In genomic region chr14:100424504-100425453, GRCh38 we compare ENCODE assay signal across 11 cellular contexts. TPM values are rescaled to one million over a fixed set of nuclear protein-coding genes. Genes with fewer than 3 reads are reported as not detected.
DNase-seq lines count a peak whose midpoint lies in the region; ATAC-seq lines count a peak whose summit lies in the region.
"Had no signal": no experiment of that assay in that cellular context is flagged by ENCODE, and none has a peak within 500 bp of the region (broad histone marks: within the 10 kb centered on the region; RNA-seq: fewer than 3 reads in every experiment).

No MANE protein-coding gene starts in this region.

- peak; percentile 34 for DNase-seq in activated CD4-positive, alpha-beta T cell treated with anti-CD3 and anti-CD28 coated beads for 36 hours
- no peak for DNase-seq in activated CD4-positive, alpha-beta T cell treated with anti-CD3 and anti-CD28 coated beads, Interleukin-2, amount 50 U/mL, for 1 hour
- DNase-seq in HT-29 (ENCODE audit: low spot score): peak; percentile 36
- DNase-seq in activated T-helper 1 cell treated with anti-CD3 and anti-CD28 coated beads, Interleukin-12 subunit alpha, Interleukin-12 subunit beta, Interleukin-2, Interleukin-4 antibody, amounts not matched to agents 30 ng/mL and 10 ng/mL and 1 ng/mL, durations not matched to agents 14 hours and 24 hours and 36 hours (ENCODE audit: low spot score): no peak
- DNase-seq in natural killer cell treated with Interleukin-12 subunit alpha and Interleukin-12 subunit beta and Interleukin-15 and Interleukin-18, amount 100 ng/mL, for 72 hours (ENCODE audit: low spot score): no peak
- DNase-seq in HuH-7.5 (ENCODE audit: low spot score): no peak
- DNase-seq in NK-92 (lab: John Stamatoyannopoulos, UW; ENCODE audit: unreplicated experiment): no peak
- DNase-seq: amniotic stem cell, NCI-H1092 treated with DMSO at 0.1 percent for 48 hours, NCI-H524 had no signal

- H3K27me3 Mint-ChIP-seq in activated CD4-positive, alpha-beta T cell treated with anti-CD3 and anti-CD28 coated beads for 36 hours: no peaks in the 10 kb centered on the region
- no peaks in the 10 kb centered on the region for H3K27me3 Mint-ChIP-seq in activated T-helper 1 cell treated with anti-CD3 and anti-CD28 coated beads, Interleukin-12 subunit alpha, Interleukin-12 subunit beta, Interleukin-2, Interleukin-4 antibody, amounts not matched to agents 30 ng/mL and 10 ng/mL and 1 ng/mL, durations not matched to agents 14 hours and 24 hours and 36 hours (ENCODE audit: insufficient read depth)
- no peaks in the 10 kb centered on the region for H3K27me3 Mint-ChIP-seq in natural killer cell treated with Interleukin-12 subunit alpha and Interleukin-12 subunit beta and Interleukin-15 and Interleukin-18, amount 100 ng/mL, for 72 hours

- intact Hi-C loops in activated CD4-positive, alpha-beta T cell treated with anti-CD3 and anti-CD28 coated beads for 36 hours (cut with DNase I, micrococcal nuclease): no loop called here
- intact Hi-C loops in activated T-helper 1 cell treated with anti-CD3 and anti-CD28 coated beads, Interleukin-12 subunit alpha, Interleukin-12 subunit beta, Interleukin-2, Interleukin-4 antibody, amounts not matched to agents 30 ng/mL and 10 ng/mL and 1 ng/mL, durations not matched to agents 14 hours and 24 hours and 36 hours (cut with micrococcal nuclease): no loop called here

- POLR2A ChIA-PET in activated CD4-positive, alpha-beta T cell treated with anti-CD3 and anti-CD28 coated beads for 36 hours (lab: Charles Lee): interaction anchor here (0.7 kb wide), 1 partner anchor 93 kb away, joined by 3 read pairs; no protein-coding TSS in a partner anchor

- H3K4me1 Mint-ChIP-seq in activated CD4-positive, alpha-beta T cell treated with anti-CD3 and anti-CD28 coated beads for 36 hours: peaks cover 11% of the 10 kb centered on the region
- peaks cover 5% of the 10 kb centered on the region for H3K4me1 Mint-ChIP-seq in activated T-helper 1 cell treated with anti-CD3 and anti-CD28 coated beads, Interleukin-12 subunit alpha, Interleukin-12 subunit beta, Interleukin-2, Interleukin-4 antibody, amounts not matched to agents 30 ng/mL and 10 ng/mL and 1 ng/mL, durations not matched to agents 14 hours and 24 hours and 36 hours (ENCODE audit: low read depth)
- H3K4me1 Mint-ChIP-seq in natural killer cell treated with Interleukin-12 subunit alpha and Interleukin-12 subunit beta and Interleukin-15 and Interleukin-18, amount 100 ng/mL, for 72 hours (ENCODE audit: low read depth in 2 of 2): peaks cover 10 to 19% of the 10 kb centered on the region in 2 donors

- H3K9me3 Mint-ChIP-seq in activated CD4-positive, alpha-beta T cell treated with anti-CD3 and anti-CD28 coated beads for 36 hours (ENCODE audit: low read depth): no peaks in the 10 kb centered on the region
- H3K9me3 Mint-ChIP-seq in activated T-helper 1 cell treated with anti-CD3 and anti-CD28 coated beads, Interleukin-12 subunit alpha, Interleukin-12 subunit beta, Interleukin-2, Interleukin-4 antibody, amounts not matched to agents 30 ng/mL and 10 ng/mL and 1 ng/mL, durations not matched to agents 14 hours and 24 hours and 36 hours: no peaks in the 10 kb centered on the region
- no peaks in the 10 kb centered on the region for H3K9me3 Mint-ChIP-seq in natural killer cell treated with Interleukin-12 subunit alpha and Interleukin-12 subunit beta and Interleukin-15 and Interleukin-18, amount 100 ng/mL, for 72 hours

- no peaks in the 10 kb centered on the region for H3K36me3 Mint-ChIP-seq in activated CD4-positive, alpha-beta T cell treated with anti-CD3 and anti-CD28 coated beads for 36 hours (ENCODE audit: low read depth)
- no peaks in the 10 kb centered on the region for H3K36me3 Mint-ChIP-seq in activated T-helper 1 cell treated with anti-CD3 and anti-CD28 coated beads, Interleukin-12 subunit alpha, Interleukin-12 subunit beta, Interleukin-2, Interleukin-4 antibody, amounts not matched to agents 30 ng/mL and 10 ng/mL and 1 ng/mL, durations not matched to agents 14 hours and 24 hours and 36 hours (ENCODE audit: low read depth)
- H3K36me3 Mint-ChIP-seq in natural killer cell treated with Interleukin-12 subunit alpha and Interleukin-12 subunit beta and Interleukin-15 and Interleukin-18, amount 100 ng/mL, for 72 hours: no peaks in the 10 kb centered on the region

- CTCF ChIA-PET in activated CD4-positive, alpha-beta T cell treated with anti-CD3 and anti-CD28 coated beads for 36 hours (lab: Charles Lee): interaction anchor here (0.6 to 1.3 kb wide), 3 partner anchors 15 to 580 kb away, joined by 3 to 5 read pairs (median 3); no protein-coding TSS in a partner anchor

- ATAC-seq in activated CD4-positive, alpha-beta T cell treated with anti-CD3 and anti-CD28 coated beads for 36 hours: peak; percentile 70
- ATAC-seq in natural killer cell treated with Interleukin-12 subunit alpha and Interleukin-12 subunit beta and Interleukin-15 and Interleukin-18, amount 100 ng/mL, for 72 hours: peak in 1 of 2 donors; percentile 76
- no peak for ATAC-seq in GM19328 (IDR thresholded peaks at IDR 0.05; ENCODE audit: unreplicated experiment)

- H3K27ac Mint-ChIP-seq in activated CD4-positive, alpha-beta T cell treated with anti-CD3 and anti-CD28 coated beads for 36 hours: no peak overlapping the region
- H3K27ac Mint-ChIP-seq in activated T-helper 1 cell treated with anti-CD3 and anti-CD28 coated beads, Interleukin-12 subunit alpha, Interleukin-12 subunit beta, Interleukin-2, Interleukin-4 antibody, amounts not matched to agents 30 ng/mL and 10 ng/mL and 1 ng/mL, durations not matched to agents 14 hours and 24 hours and 36 hours: peak overlapping the region; percentile 0
- H3K27ac Mint-ChIP-seq in natural killer cell treated with Interleukin-12 subunit alpha and Interleukin-12 subunit beta and Interleukin-15 and Interleukin-18, amount 100 ng/mL, for 72 hours: peak overlapping the region; percentile 62 to 63

- H3K4me3 Mint-ChIP-seq in activated CD4-positive, alpha-beta T cell treated with anti-CD3 and anti-CD28 coated beads for 36 hours: no peak overlapping the region
- H3K4me3 Mint-ChIP-seq in activated T-helper 1 cell treated with anti-CD3 and anti-CD28 coated beads, Interleukin-12 subunit alpha, Interleukin-12 subunit beta, Interleukin-2, Interleukin-4 antibody, amounts not matched to agents 30 ng/mL and 10 ng/mL and 1 ng/mL, durations not matched to agents 14 hours and 24 hours and 36 hours: no peak overlapping the region
- H3K4me3 Mint-ChIP-seq in natural killer cell treated with Interleukin-12 subunit alpha and Interleukin-12 subunit beta and Interleukin-15 and Interleukin-18, amount 100 ng/mL, for 72 hours: no peak overlapping the region

RNA-seq across cellular contexts. Expression of gene WDR25, which starts 48.5 kb away (rescaled TPM):
- total RNA-seq in activated CD4-positive, alpha-beta T cell treated with anti-CD3 and anti-CD28 coated beads for 36 hours: 10 to 100 TPM in 1 of 2 experiments, 1 to 10 TPM in 1; 7.9 to 11.3 TPM
- 7.3 and 11.4 TPM in 2 replicates for total RNA-seq in HT-29 (2014; rRNA removed; shearing (Covaris generic))
- total RNA-seq in activated T-helper 1 cell treated with anti-CD3 and anti-CD28 coated beads, Interleukin-12 subunit alpha, Interleukin-12 subunit beta, Interleukin-2, Interleukin-4 antibody, amounts not matched to agents 30 ng/mL and 10 ng/mL and 1 ng/mL, durations not matched to agents 14 hours and 24 hours and 36 hours: 7.4 and 9.5 TPM in 2 replicates
- total RNA-seq in natural killer cell treated with Interleukin-12 subunit alpha and Interleukin-12 subunit beta and Interleukin-15 and Interleukin-18, amount 100 ng/mL, for 72 hours: 1 to 10 TPM; 6.4 to 7.0 TPM

Comparison
In these comparisons a context has a peak if more than half of its experiments do, and no peak if none do; other contexts are left out.
1. DNase-seq: peak in activated CD4-positive, alpha-beta T cell treated with anti-CD3 and anti-CD28 coated beads for 36 hours (single experiment) and HT-29 (single experiment); none in activated CD4-positive, alpha-beta T cell treated with anti-CD3 and anti-CD28 coated beads, Interleukin-2, amount 50 U/mL, for 1 hour (single experiment), activated T-helper 1 cell treated with anti-CD3 and anti-CD28 coated beads, Interleukin-12 subunit alpha, Interleukin-12 subunit beta, Interleukin-2, Interleukin-4 antibody, amounts not matched to agents 30 ng/mL and 10 ng/mL and 1 ng/mL, durations not matched to agents 14 hours and 24 hours and 36 hours (single experiment), natural killer cell treated with Interleukin-12 subunit alpha and Interleukin-12 subunit beta and Interleukin-15 and Interleukin-18, amount 100 ng/mL, for 72 hours (single experiment), HuH-7.5 (single experiment) and NK-92 (single experiment).